1 cellular context compared by ENCODE assay signal in genomic region chr12:124379938-124380754, GRCh38.
TF ChIP-seq lines count a peak whose summit lies in the region.

No MANE protein-coding gene starts in this region.

TF ChIP-seq in IMR-90, 13 proteins besides CTCF, POLR2A, EP300 and RAD21 (continued from another document):
- TF ChIP-seq CHD1 (IDR thresholded peaks at IDR 0.05; ENCODE audit: low read depth, low read length), result no peak; the same call in 1 of the 2 replicates
- TF ChIP-seq MXI1 (IDR thresholded peaks at IDR 0.05; ENCODE audit: borderline replicate concordance, low read depth, low read length), result 0 out of 2 replicates have a peak, but pooled peaks have one; percentile 36
- TF ChIP-seq RFX5 (IDR thresholded peaks at IDR 0.05; ENCODE audit: low read depth, low read length), result no peak
- TF ChIP-seq BHLHE40 (IDR thresholded peaks at IDR 0.05; ENCODE audit: low read depth, low read length), result no peak; the same call in 1 of the 2 replicates
- TF ChIP-seq NFE2L2 (IDR thresholded peaks at IDR 0.05; ENCODE audit: low read depth, low read length), result no peak
- TF ChIP-seq SMC3 (IDR thresholded peaks at IDR 0.05; ENCODE audit: low read depth, low read length), result peak; percentile 43
- TF ChIP-seq FOS (IDR thresholded peaks at IDR 0.05; ENCODE audit: low read depth, low read length), result peak; percentile 17; the same call in 1 of the 2 replicates
- TF ChIP-seq CEBPB (IDR thresholded peaks at IDR 0.05; ENCODE audit: low read depth, low read length), result no peak
